In genomic region chr3:48989796-48990635, GRCh38 we compare ENCODE assay signal across 1 cellular context.
A peak's percentile ranks its signal among the peaks of the same experiment; 100 is the strongest.
TF ChIP-seq lines count a peak whose summit lies in the region.

TSS of gene P4HTM (plus strand) at chr3:48990241. CDS start at chr3:48990257, 16 bp downstream.

TF ChIP-seq in K562, 482 proteins besides CTCF, POLR2A, EP300 and RAD21 (continued from another document and continues in another):
- TF ChIP-seq CHCHD3 (CRISPR knock-in tag; IDR thresholded peaks at IDR 0.05), result no peak
- no peak for TF ChIP-seq MAFF (IDR thresholded peaks at IDR 0.05; ENCODE audit: low read length)
- no peak for TF ChIP-seq RBM15 (IDR thresholded peaks at IDR 0.05; ENCODE audit: insufficient read depth, low read length)
- TF ChIP-seq CCNT2 (IDR thresholded peaks at IDR 0.05; ENCODE audit: borderline replicate concordance, extremely low read depth, insufficient read length, low read depth, low read length), result peak; percentile 34
- TF ChIP-seq, protein P1, sequence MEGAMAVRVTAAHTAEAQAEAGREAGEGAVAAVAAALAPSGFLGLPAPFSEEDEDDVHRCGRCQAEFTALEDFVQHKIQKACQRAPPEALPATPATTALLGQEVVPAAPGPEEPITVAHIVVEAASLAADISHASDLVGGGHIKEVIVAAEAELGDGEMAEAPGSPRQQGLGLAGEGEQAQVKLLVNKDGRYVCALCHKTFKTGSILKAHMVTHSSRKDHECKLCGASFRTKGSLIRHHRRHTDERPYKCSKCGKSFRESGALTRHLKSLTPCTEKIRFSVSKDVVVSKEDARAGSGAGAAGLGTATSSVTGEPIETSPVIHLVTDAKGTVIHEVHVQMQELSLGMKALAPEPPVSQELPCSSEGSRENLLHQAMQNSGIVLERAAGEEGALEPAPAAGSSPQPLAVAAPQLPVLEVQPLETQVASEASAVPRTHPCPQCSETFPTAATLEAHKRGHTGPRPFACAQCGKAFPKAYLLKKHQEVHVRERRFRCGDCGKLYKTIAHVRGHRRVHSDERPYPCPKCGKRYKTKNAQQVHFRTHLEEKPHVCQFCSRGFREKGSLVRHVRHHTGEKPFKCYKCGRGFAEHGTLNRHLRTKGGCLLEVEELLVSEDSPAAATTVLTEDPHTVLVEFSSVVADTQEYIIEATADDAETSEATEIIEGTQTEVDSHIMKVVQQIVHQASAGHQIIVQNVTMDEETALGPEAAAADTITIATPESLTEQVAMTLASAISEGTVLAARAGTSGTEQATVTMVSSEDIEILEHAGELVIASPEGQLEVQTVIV (CRISPR knock-in tag; IDR thresholded peaks at IDR 0.05; ENCODE audit: borderline replicate concordance), result no peak
- TF ChIP-seq ZBTB2 (IDR thresholded peaks at IDR 0.05), result peak; percentile 68; the same call in 1 of the 2 replicates
- TF ChIP-seq TCF7 (IDR thresholded peaks at IDR 0.05; ENCODE audit: borderline replicate concordance), result no peak
- TF ChIP-seq KLF13 (tag; IDR thresholded peaks at IDR 0.05; ENCODE audit: borderline replicate concordance, low read depth), result no peak
- 0 out of 2 replicates have a peak, but pooled peaks have one; percentile 19 for TF ChIP-seq NFIC (IDR thresholded peaks at IDR 0.05)
- TF ChIP-seq, protein P2, sequence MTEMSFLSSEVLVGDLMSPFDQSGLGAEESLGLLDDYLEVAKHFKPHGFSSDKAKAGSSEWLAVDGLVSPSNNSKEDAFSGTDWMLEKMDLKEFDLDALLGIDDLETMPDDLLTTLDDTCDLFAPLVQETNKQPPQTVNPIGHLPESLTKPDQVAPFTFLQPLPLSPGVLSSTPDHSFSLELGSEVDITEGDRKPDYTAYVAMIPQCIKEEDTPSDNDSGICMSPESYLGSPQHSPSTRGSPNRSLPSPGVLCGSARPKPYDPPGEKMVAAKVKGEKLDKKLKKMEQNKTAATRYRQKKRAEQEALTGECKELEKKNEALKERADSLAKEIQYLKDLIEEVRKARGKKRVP (CRISPR knock-in tag; IDR thresholded peaks at IDR 0.05), result no peak
- TF ChIP-seq XRCC4 (IDR thresholded peaks at IDR 0.05; ENCODE audit: extremely low read depth, insufficient read depth, insufficient read length), result no peak
- peak; percentile 86 for TF ChIP-seq FOSL1 (tag; conservative IDR thresholded peaks at IDR 0.05)
- no peak for TF ChIP-seq CGGBP1 (CRISPR knock-in tag; IDR thresholded peaks at IDR 0.05)
- no peak for TF ChIP-seq HNRNPH1 (optimal IDR thresholded peaks at IDR 0.05; ENCODE audit: low read depth, low read length)
- TF ChIP-seq PPARD (CRISPR knock-in tag; IDR thresholded peaks at IDR 0.05), result no peak
- TF ChIP-seq, protein P3, sequence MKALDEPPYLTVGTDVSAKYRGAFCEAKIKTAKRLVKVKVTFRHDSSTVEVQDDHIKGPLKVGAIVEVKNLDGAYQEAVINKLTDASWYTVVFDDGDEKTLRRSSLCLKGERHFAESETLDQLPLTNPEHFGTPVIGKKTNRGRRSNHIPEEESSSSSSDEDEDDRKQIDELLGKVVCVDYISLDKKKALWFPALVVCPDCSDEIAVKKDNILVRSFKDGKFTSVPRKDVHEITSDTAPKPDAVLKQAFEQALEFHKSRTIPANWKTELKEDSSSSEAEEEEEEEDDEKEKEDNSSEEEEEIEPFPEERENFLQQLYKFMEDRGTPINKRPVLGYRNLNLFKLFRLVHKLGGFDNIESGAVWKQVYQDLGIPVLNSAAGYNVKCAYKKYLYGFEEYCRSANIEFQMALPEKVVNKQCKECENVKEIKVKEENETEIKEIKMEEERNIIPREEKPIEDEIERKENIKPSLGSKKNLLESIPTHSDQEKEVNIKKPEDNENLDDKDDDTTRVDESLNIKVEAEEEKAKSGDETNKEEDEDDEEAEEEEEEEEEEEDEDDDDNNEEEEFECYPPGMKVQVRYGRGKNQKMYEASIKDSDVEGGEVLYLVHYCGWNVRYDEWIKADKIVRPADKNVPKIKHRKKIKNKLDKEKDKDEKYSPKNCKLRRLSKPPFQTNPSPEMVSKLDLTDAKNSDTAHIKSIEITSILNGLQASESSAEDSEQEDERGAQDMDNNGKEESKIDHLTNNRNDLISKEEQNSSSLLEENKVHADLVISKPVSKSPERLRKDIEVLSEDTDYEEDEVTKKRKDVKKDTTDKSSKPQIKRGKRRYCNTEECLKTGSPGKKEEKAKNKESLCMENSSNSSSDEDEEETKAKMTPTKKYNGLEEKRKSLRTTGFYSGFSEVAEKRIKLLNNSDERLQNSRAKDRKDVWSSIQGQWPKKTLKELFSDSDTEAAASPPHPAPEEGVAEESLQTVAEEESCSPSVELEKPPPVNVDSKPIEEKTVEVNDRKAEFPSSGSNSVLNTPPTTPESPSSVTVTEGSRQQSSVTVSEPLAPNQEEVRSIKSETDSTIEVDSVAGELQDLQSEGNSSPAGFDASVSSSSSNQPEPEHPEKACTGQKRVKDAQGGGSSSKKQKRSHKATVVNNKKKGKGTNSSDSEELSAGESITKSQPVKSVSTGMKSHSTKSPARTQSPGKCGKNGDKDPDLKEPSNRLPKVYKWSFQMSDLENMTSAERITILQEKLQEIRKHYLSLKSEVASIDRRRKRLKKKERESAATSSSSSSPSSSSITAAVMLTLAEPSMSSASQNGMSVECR (CRISPR knock-in tag; IDR thresholded peaks at IDR 0.05), result no peak
- TF ChIP-seq XRCC3 (IDR thresholded peaks at IDR 0.05), result no peak
- no peak for TF ChIP-seq MYC (IDR thresholded peaks at IDR 0.05; ENCODE audit: low read depth, low read length)
- no peak for TF ChIP-seq MYC (CRISPR knock-in tag; IDR thresholded peaks at IDR 0.05; ENCODE audit: borderline replicate concordance, low read depth)
- no peak for TF ChIP-seq ZNF75A (CRISPR knock-in tag; IDR thresholded peaks at IDR 0.05)
- TF ChIP-seq HINFP (tag; conservative IDR thresholded peaks at IDR 0.05; ENCODE audit: low read depth), result no peak
- no peak for TF ChIP-seq TAF15 (IDR thresholded peaks at IDR 0.05; ENCODE audit: low read depth, low read length)
- TF ChIP-seq SIN3B (IDR thresholded peaks at IDR 0.05; ENCODE audit: low read depth), result no peak
- TF ChIP-seq, protein P4, sequence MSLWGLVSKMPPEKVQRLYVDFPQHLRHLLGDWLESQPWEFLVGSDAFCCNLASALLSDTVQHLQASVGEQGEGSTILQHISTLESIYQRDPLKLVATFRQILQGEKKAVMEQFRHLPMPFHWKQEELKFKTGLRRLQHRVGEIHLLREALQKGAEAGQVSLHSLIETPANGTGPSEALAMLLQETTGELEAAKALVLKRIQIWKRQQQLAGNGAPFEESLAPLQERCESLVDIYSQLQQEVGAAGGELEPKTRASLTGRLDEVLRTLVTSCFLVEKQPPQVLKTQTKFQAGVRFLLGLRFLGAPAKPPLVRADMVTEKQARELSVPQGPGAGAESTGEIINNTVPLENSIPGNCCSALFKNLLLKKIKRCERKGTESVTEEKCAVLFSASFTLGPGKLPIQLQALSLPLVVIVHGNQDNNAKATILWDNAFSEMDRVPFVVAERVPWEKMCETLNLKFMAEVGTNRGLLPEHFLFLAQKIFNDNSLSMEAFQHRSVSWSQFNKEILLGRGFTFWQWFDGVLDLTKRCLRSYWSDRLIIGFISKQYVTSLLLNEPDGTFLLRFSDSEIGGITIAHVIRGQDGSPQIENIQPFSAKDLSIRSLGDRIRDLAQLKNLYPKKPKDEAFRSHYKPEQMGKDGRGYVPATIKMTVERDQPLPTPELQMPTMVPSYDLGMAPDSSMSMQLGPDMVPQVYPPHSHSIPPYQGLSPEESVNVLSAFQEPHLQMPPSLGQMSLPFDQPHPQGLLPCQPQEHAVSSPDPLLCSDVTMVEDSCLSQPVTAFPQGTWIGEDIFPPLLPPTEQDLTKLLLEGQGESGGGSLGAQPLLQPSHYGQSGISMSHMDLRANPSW (CRISPR knock-in tag; IDR thresholded peaks at IDR 0.05), result no peak
- no peak for TF ChIP-seq CBX8 (IDR thresholded peaks at IDR 0.05; ENCODE audit: borderline replicate concordance, extremely low read depth, low read depth, low read length, poor library complexity, severe bottlenecking)
- TF ChIP-seq THAP7 (CRISPR knock-in tag; IDR thresholded peaks at IDR 0.05), result no peak
- no peak for TF ChIP-seq NCOA4 (IDR thresholded peaks at IDR 0.05; ENCODE audit: partially characterized antibody)
- TF ChIP-seq TRIM24 (IDR thresholded peaks at IDR 0.05), result 0 out of 4 replicates have a peak, but pooled peaks of 1 of the 2 experiments have one; percentile 19
- peak; percentile 40 for TF ChIP-seq ZFP36 (IDR thresholded peaks at IDR 0.05; ENCODE audit: low read depth, low read length, partially characterized antibody)
- TF ChIP-seq ERF (CRISPR knock-in tag; IDR thresholded peaks at IDR 0.05), result no peak
- no peak for TF ChIP-seq FOXK1 (CRISPR knock-in tag; IDR thresholded peaks at IDR 0.05; ENCODE audit: borderline replicate concordance)
- TF ChIP-seq TAL1 (IDR thresholded peaks at IDR 0.05), result no peak
- TF ChIP-seq MBD1 (CRISPR knock-in tag; IDR thresholded peaks at IDR 0.05), result peak; percentile 69; the same call in 1 of the 2 replicates
- TF ChIP-seq DMBX1 (CRISPR knock-in tag; IDR thresholded peaks at IDR 0.05; ENCODE audit: borderline replicate concordance), result no peak
- no peak for TF ChIP-seq E2F3 (CRISPR knock-in tag; IDR thresholded peaks at IDR 0.05)
- no peak for TF ChIP-seq ZNF239 (CRISPR knock-in tag; IDR thresholded peaks at IDR 0.05)
- TF ChIP-seq SPI1 (IDR thresholded peaks at IDR 0.05; ENCODE audit: borderline replicate concordance, low read depth, low read length), result no peak
- TF ChIP-seq THRB (CRISPR knock-in tag; conservative IDR thresholded peaks at IDR 0.05), result no peak
- TF ChIP-seq, protein P5, sequence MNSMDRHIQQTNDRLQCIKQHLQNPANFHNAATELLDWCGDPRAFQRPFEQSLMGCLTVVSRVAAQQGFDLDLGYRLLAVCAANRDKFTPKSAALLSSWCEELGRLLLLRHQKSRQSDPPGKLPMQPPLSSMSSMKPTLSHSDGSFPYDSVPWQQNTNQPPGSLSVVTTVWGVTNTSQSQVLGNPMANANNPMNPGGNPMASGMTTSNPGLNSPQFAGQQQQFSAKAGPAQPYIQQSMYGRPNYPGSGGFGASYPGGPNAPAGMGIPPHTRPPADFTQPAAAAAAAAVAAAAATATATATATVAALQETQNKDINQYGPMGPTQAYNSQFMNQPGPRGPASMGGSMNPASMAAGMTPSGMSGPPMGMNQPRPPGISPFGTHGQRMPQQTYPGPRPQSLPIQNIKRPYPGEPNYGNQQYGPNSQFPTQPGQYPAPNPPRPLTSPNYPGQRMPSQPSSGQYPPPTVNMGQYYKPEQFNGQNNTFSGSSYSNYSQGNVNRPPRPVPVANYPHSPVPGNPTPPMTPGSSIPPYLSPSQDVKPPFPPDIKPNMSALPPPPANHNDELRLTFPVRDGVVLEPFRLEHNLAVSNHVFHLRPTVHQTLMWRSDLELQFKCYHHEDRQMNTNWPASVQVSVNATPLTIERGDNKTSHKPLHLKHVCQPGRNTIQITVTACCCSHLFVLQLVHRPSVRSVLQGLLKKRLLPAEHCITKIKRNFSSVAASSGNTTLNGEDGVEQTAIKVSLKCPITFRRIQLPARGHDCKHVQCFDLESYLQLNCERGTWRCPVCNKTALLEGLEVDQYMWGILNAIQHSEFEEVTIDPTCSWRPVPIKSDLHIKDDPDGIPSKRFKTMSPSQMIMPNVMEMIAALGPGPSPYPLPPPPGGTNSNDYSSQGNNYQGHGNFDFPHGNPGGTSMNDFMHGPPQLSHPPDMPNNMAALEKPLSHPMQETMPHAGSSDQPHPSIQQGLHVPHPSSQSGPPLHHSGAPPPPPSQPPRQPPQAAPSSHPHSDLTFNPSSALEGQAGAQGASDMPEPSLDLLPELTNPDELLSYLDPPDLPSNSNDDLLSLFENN (IDR thresholded peaks at IDR 0.05; ENCODE audit: low read depth in 2 of 2, low read length in 2 of 2), result no peak
- no peak for TF ChIP-seq SMAD2 (IDR thresholded peaks at IDR 0.05; ENCODE audit: low read depth, low read length)
